In the genomic region with DNA sequence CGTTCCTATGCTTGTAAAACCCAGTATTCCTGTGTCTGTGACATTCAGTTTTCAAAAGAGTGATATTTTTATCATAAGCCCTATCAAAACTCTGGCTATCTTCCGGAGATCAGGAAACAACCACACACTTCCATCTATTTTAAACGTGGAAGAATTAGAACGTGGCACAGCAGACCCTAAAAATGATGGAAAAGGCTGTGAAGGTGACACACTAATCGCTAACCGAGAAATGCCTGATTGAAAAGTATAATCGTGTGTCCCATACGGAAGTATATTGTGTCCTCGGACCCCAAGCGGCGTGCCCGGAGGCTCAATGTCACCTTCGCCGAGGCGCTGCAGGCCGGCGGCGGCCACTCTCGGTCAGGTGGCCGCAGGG, we compare ENCODE assay signal across 8 cellular contexts. TPM values are rescaled to one million over a fixed set of nuclear protein-coding genes. Genes with fewer than 3 reads are reported as not detected.
DNase-seq lines count a peak whose midpoint lies in the region; ATAC-seq and TF ChIP-seq lines count a peak whose summit lies in the region.

No MANE protein-coding gene starts in this region.

- peaks cover 0 to 7% of the 10 kb centered on the region in 2 experiments for H3K36me3 ChIP-seq in SK-N-SH (replicated peaks in 1 of 2; ENCODE audit: control insufficient read depth in 1 of 2, insufficient read depth in 2 of 2, low read length in 1 of 2)
- H3K36me3 ChIP-seq in RWPE2 (ENCODE audit: low read depth): peaks cover 33% of the 10 kb centered on the region
- H3K36me3 ChIP-seq in esophagus squamous epithelium: no peaks in the 10 kb centered on the region
- H3K36me3 ChIP-seq in parathyroid adenoma (ENCODE audit: control insufficient read depth, insufficient read depth, low read length): no peaks in the 10 kb centered on the region

- no peaks in the 10 kb centered on the region for H3K9me2 ChIP-seq in SK-N-SH

- peak overlapping the region; percentile 94 for H3K4me2 ChIP-seq in SK-N-SH
- peak overlapping the region; percentile 80 for H3K4me2 ChIP-seq in parathyroid adenoma (ENCODE audit: low read length)

- peak overlapping the region; percentile 93 for H3K9ac ChIP-seq in SK-N-SH
- peak overlapping the region; percentile 67 for H3K9ac ChIP-seq in parathyroid adenoma

- ATAC-seq in SK-N-SH treated with all-trans-retinoic acid at 6 μM for 48 hours (no peak), RWPE2 (ENCODE audit: low read depth) (no peak), HG03280 (IDR thresholded peaks at IDR 0.05; ENCODE audit: unreplicated experiment) (no peak)

- POLR2A ChIA-PET in SK-N-SH (lab: Yijun Ruan, JAX): interaction anchor here (0.7 to 1.5 kb wide), 7 partner anchors 13 to 58 kb away, joined by 3 to 7 read pairs (median 5); a partner anchor contains a TSS

- no peaks in the 10 kb centered on the region for H3K9me3 ChIP-seq in SK-N-SH
- no peaks in the 10 kb centered on the region for H3K9me3 ChIP-seq in RWPE2 (ENCODE audit: severe bottlenecking)
- no peaks in the 10 kb centered on the region for H3K9me3 ChIP-seq in esophagus squamous epithelium
- H3K9me3 ChIP-seq in parathyroid adenoma (ENCODE audit: control insufficient read depth, low read length): no peaks in the 10 kb centered on the region

- H3K4me3 ChIP-seq in SK-N-SH (ENCODE audit: low read depth in 2 of 2, low read length in 1 of 2) (peak overlapping the region; percentile 72 to 90), RWPE2 (ENCODE audit: severe bottlenecking) (peak overlapping the region; percentile 94), esophagus squamous epithelium (peak overlapping the region; percentile 76 to 99 (median 87)), parathyroid adenoma (ENCODE audit: low read depth, low read length) (peak overlapping the region; percentile 97)

- TF ChIP-seq RAD21 in SK-N-SH (IDR thresholded peaks at IDR 0.05; ENCODE audit: low read length): no peak

- DNase-seq in SK-N-SH: no peak
- no peak for DNase-seq in RWPE2 (ENCODE audit: low spot score)
- no peak for DNase-seq in esophagus squamous epithelium (lab: John Stamatoyannopoulos, UW)
- DNase-seq in activated effector memory CD4-positive, alpha-beta T cell treated with anti-CD3 and anti-CD28 coated beads, Interleukin-2, amount 50 U/mL, for 16 hours: no peak
- DNase-seq in middle frontal gyrus (ENCODE audit: extremely low spot score, low spot score): no peak

- no peak for TF ChIP-seq EP300 in SK-N-SH (IDR thresholded peaks at IDR 0.05; ENCODE audit: borderline replicate concordance in 1 of 2, low read depth in 1 of 2, low read length in 1 of 2)

- H3K4me1 ChIP-seq in SK-N-SH (ENCODE audit: control insufficient read depth in 1 of 2, insufficient read depth in 2 of 2, low read depth in 1 of 2, low read length in 1 of 2): 0 out of 4 replicates have a peak, but pooled peaks cover 0 to 6% of the 10 kb centered on the region in 2 experiments
- peaks cover 4% of the 10 kb centered on the region for H3K4me1 ChIP-seq in RWPE2 (ENCODE audit: insufficient read depth, poor library complexity, severe bottlenecking)
- peaks cover 3 to 39% (median 21%) of the 10 kb centered on the region in 3 donors for H3K4me1 ChIP-seq in esophagus squamous epithelium
- no peaks in the 10 kb centered on the region for H3K4me1 ChIP-seq in parathyroid adenoma

- H4K20me1 ChIP-seq in SK-N-SH (ENCODE audit: insufficient read depth): peaks cover 6% of the 10 kb centered on the region; the same call in 1 of the 2 replicates

- CTCF ChIA-PET in SK-N-SH (lab: Yijun Ruan, JAX): interaction anchor here (1.2 to 1.4 kb wide), 5 partner anchors 13 to 168 kb away, joined by 3 to 10 read pairs (median 7); a partner anchor contains a TSS

- H3K27me3 ChIP-seq in SK-N-SH (ENCODE audit: insufficient read depth) (no peaks in the 10 kb centered on the region), RWPE2 (ENCODE audit: insufficient read depth, poor library complexity, severe bottlenecking) (no peaks in the 10 kb centered on the region), esophagus squamous epithelium (no peaks in the 10 kb centered on the region), parathyroid adenoma (ENCODE audit: control insufficient read depth, insufficient read depth, low read length) (no peaks in the 10 kb centered on the region)

- H3K79me2 ChIP-seq in SK-N-SH (ENCODE audit: insufficient read depth) (peaks cover 55% of the 10 kb centered on the region), parathyroid adenoma (peaks cover 15% of the 10 kb centered on the region)

- H3F3A ChIP-seq in SK-N-SH (replicated peaks; ENCODE audit: insufficient read depth): peaks cover 10% of the 10 kb centered on the region

- peak overlapping the region; percentile 86 to 89 for H3K27ac ChIP-seq in SK-N-SH (ENCODE audit: low read depth in 2 of 2, low read length in 1 of 2)
- H3K27ac ChIP-seq in RWPE2 (ENCODE audit: poor library complexity, severe bottlenecking): peak overlapping the region; percentile 66
- peak overlapping the region; percentile 96 to 98 (median 98) for H3K27ac ChIP-seq in esophagus squamous epithelium
- peak overlapping the region; percentile 97 for H3K27ac ChIP-seq in parathyroid adenoma

- WGBS in SK-N-SH (ENCODE audit: low lambda C conversion rate): 3% methylated on average over 19 of the region's 20 CpGs
- 0% methylated on average over 8 to 15 of the region's 20 CpGs for WGBS in esophagus squamous epithelium, 2 donors

- no peak for TF ChIP-seq CTCF in SK-N-SH (IDR thresholded peaks at IDR 0.05)
- TF ChIP-seq CTCF in RWPE2 (IDR thresholded peaks at IDR 0.05; ENCODE audit: poor library complexity, severe bottlenecking): no peak
- TF ChIP-seq CTCF in esophagus squamous epithelium (IDR thresholded peaks at IDR 0.05): no peak
- TF ChIP-seq CTCF in parathyroid adenoma (IDR thresholded peaks at IDR 0.05): no peak

- intact Hi-C loops in esophagus squamous epithelium (cut with DNase I): no loop called here

- TF ChIP-seq POLR2A in esophagus squamous epithelium (IDR thresholded peaks at IDR 0.05): no peak

- H2AFZ ChIP-seq in SK-N-SH (ENCODE audit: low read depth) (peak overlapping the region; percentile 97; the same call in 1 of the 2 replicates), parathyroid adenoma (peak overlapping the region; percentile 81)

TF ChIP-seq in SK-N-SH, 30 proteins besides CTCF, POLR2A, EP300 and RAD21 (continues in another document):
- TF ChIP-seq POLR2AphosphoS5 (IDR thresholded peaks at IDR 0.05; ENCODE audit: low read depth, low read length): no peak
- TF ChIP-seq, protein P1, sequence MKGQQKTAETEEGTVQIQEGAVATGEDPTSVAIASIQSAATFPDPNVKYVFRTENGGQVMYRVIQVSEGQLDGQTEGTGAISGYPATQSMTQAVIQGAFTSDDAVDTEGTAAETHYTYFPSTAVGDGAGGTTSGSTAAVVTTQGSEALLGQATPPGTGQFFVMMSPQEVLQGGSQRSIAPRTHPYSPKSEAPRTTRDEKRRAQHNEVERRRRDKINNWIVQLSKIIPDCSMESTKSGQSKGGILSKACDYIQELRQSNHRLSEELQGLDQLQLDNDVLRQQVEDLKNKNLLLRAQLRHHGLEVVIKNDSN (IDR thresholded peaks at IDR 0.05; ENCODE audit: borderline replicate concordance, low read depth): no peak
- no peak for TF ChIP-seq GABPA (IDR thresholded peaks at IDR 0.05; ENCODE audit: low read depth)
- TF ChIP-seq YY1 (IDR thresholded peaks at IDR 0.05; ENCODE audit: low read depth): no peak
- TF ChIP-seq RCOR1 (IDR thresholded peaks at IDR 0.05; ENCODE audit: low read length): no peak
- no peak for TF ChIP-seq ELF1 (IDR thresholded peaks at IDR 0.05)
- no peak for TF ChIP-seq NRF1 (IDR thresholded peaks at IDR 0.05; ENCODE audit: low read depth, low read length)
- no peak for TF ChIP-seq JUND (IDR thresholded peaks at IDR 0.05)
- no peak for TF ChIP-seq NFIC (IDR thresholded peaks at IDR 0.05; ENCODE audit: borderline replicate concordance)
- no peak for TF ChIP-seq TCF12 (IDR thresholded peaks at IDR 0.05)

TF ChIP-seq in SK-N-SH treated with all-trans-retinoic acid at 6 μM for 48 hours, 23 proteins besides CTCF, POLR2A, EP300 and RAD21 (continues in another document):
- TF ChIP-seq, protein P2, sequence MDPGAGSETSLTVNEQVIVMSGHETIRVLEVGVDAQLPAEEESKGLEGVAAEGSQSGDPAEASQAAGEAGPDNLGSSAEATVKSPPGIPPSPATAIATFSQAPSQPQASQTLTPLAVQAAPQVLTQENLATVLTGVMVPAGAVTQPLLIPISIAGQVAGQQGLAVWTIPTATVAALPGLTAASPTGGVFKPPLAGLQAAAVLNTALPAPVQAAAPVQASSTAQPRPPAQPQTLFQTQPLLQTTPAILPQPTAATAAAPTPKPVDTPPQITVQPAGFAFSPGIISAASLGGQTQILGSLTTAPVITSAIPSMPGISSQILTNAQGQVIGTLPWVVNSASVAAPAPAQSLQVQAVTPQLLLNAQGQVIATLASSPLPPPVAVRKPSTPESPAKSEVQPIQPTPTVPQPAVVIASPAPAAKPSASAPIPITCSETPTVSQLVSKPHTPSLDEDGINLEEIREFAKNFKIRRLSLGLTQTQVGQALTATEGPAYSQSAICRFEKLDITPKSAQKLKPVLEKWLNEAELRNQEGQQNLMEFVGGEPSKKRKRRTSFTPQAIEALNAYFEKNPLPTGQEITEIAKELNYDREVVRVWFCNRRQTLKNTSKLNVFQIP (CRISPR knock-in tag; IDR thresholded peaks at IDR 0.05; ENCODE audit: borderline replicate concordance, low read depth): no peak

RNA-seq across cellular contexts. Expression of a gene that starts 0.7 kb away (rescaled TPM):
- 112 and 158 TPM in 2 replicates for polyA plus RNA-seq in SK-N-SH (2012; rRNA removed)
- polyA plus RNA-seq in SK-N-SH (2012; cell fraction: cytosol; rRNA removed): 226 and 272 TPM in 2 replicates
- 69.9 and 72.9 TPM in 2 replicates for polyA plus RNA-seq in SK-N-SH (2012; cell fraction: nucleus; rRNA removed)
- total RNA-seq in esophagus squamous epithelium: 100 to 1,000 TPM; 110 to 197 (median 172) TPM

RNA-seq across cellular contexts. Expression of a gene that starts 19.4 kb away (rescaled TPM):
- 1.7 TPM in 2 replicates for polyA plus RNA-seq in SK-N-SH (2012; rRNA removed)
- polyA plus RNA-seq in SK-N-SH (2012; cell fraction: cytosol; rRNA removed): 1.3 and 2.2 TPM in 2 replicates
- 0.82 and 0.92 TPM in 2 replicates for polyA plus RNA-seq in SK-N-SH (2012; cell fraction: nucleus; rRNA removed)
- 10 to 100 TPM in 3 of 4 donors, 1 to 10 TPM in 1; 5.8 to 12.5 (median 12.3) TPM for total RNA-seq in esophagus squamous epithelium

RNA-seq across cellular contexts. Expression of a gene that starts 30.6 kb away (rescaled TPM):
- 53.0 and 90.2 TPM in 2 replicates for polyA plus RNA-seq in SK-N-SH (2012; rRNA removed)
- 32.6 and 36.7 TPM in 2 replicates for polyA plus RNA-seq in SK-N-SH (2012; cell fraction: cytosol; rRNA removed)
- polyA plus RNA-seq in SK-N-SH (2012; cell fraction: nucleus; rRNA removed): 376 and 407 TPM in 2 replicates
- 10 to 100 TPM; 29.3 to 71.8 (median 45.4) TPM for total RNA-seq in esophagus squamous epithelium

RNA-seq across cellular contexts. Expression of a gene that starts 47.4 kb away (rescaled TPM):
- polyA plus RNA-seq in SK-N-SH (2012; rRNA removed): 58.2 and 63.5 TPM in 2 replicates
- polyA plus RNA-seq in SK-N-SH (2012; cell fraction: cytosol; rRNA removed): 36.4 and 45.3 TPM in 2 replicates
- polyA plus RNA-seq in SK-N-SH (2012; cell fraction: nucleus; rRNA removed): 87.1 and 108 TPM in 2 replicates
- 10 to 100 TPM; 26.5 to 51.9 (median 47.9) TPM for total RNA-seq in esophagus squamous epithelium

RNA-seq across cellular contexts. Expression of a gene that starts 58.1 kb away (rescaled TPM):
- 27.9 and 32.7 TPM in 2 replicates for polyA plus RNA-seq in SK-N-SH (2012; rRNA removed)
- 17.4 and 22.3 TPM in 2 replicates for polyA plus RNA-seq in SK-N-SH (2012; cell fraction: cytosol; rRNA removed)
- 40.8 and 49.0 TPM in 2 replicates for polyA plus RNA-seq in SK-N-SH (2012; cell fraction: nucleus; rRNA removed)
- 1 to 10 TPM in 1 of 4 donors, under 1 TPM in 3; 0.57 to 2.0 (median 0.67) TPM for total RNA-seq in esophagus squamous epithelium
